Comparison of ENCODE assay signal across 8 cellular contexts in the genomic region with DNA sequence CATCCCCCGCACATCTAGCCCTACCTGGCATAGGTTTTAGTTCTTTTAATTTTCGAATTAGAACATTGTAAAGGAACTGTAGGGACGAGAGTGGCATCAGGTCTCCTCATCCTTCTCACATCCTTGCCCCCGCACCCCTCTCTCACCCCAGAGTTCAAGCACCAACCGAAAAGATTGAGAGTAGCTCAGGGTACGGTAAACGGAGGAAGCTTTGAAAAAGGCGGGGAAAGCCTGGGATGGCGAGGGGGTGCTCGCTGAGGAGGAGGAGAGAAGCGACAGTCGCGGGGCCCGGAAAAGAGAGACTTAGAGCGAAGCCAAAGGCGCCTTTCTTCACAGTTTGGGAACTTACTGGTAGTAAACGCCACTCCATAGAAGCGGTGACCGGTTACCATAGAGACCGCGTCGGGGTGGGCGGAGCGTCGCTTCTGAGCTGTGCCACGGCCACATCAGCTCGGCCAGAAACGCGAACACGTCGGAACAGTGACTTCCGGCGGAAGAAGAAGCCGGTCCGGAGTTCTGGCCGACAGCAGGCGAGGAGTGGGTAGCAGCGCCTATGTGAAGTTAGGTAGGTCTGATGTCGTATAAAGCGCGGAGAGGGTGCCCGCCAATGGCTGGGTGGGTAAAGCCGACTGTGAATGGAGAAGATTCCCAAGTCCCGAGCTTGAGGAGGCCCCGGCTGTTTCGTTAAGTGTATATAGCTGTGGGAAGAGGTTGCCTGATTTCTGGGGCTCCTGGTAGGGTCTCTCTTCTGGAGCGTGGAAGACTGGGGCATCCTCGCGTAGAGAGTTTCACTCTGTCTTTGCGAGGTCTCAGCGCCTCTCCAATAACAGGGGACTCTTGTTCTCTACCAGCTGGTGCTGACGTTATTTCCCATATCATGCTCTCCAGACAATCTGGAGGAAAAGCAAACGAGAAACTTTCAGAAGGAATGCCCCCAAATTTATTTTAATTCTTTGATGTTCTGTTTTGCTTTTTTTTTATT. TPM values are rescaled to one million over a fixed set of nuclear protein-coding genes. Genes with fewer than 3 reads are reported as not detected.
DNase-seq lines count a peak whose midpoint lies in the region; ATAC-seq lines count a peak whose summit lies in the region.

A gene with protein sequence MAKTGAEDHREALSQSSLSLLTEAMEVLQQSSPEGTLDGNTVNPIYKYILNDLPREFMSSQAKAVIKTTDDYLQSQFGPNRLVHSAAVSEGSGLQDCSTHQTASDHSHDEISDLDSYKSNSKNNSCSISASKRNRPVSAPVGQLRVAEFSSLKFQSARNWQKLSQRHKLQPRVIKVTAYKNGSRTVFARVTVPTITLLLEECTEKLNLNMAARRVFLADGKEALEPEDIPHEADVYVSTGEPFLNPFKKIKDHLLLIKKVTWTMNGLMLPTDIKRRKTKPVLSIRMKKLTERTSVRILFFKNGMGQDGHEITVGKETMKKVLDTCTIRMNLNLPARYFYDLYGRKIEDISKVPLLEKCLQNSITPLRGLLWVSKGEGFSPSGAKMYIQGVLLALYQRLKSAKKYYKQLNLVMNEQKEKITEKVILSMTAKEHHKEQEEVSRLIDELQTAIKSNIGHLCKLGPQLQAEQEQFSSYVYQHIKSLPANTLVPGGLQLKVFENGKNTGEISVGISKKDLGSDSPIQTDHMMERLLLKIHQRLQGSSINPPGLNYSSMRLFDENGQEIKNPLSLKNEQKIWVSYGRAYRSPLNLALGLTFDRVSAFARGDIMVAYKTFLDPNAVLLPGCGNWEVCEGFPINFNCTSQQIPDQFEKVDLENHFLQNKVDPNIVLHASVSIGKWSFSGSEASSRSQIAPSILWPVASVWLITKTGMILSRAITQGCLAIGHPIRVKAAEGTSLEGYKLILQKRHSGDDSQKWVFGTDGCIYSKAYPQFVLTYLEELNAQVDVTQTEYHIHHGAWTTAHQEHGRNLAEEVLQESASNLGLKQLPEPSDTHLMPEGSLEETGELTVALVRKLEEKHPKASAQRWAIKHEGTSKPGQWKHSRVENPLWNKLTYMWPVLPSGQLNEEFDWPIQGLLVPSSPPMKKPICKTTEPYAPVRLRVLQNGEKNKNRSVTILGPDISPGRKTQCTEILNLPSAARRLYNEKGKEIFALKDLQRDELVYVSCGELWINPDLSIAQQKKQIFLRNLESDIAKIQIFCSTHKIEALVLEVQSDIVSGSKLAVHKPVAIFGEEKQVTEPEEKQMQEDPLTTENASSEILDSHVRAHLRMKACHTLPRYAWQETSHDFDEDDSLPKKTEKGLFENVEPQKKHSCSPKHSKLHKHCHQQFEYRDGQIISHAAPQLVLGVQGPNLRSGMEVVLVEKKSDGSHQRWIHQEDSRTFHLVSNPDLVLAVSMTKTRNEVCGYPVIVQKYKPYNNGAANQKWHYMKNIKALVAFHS (N-terminal part only) (minus strand): TSS at position 392 of the 982 bp plus-strand sequence. CDS start 41,459 bp downstream, outside the sequence.
A gene with protein sequence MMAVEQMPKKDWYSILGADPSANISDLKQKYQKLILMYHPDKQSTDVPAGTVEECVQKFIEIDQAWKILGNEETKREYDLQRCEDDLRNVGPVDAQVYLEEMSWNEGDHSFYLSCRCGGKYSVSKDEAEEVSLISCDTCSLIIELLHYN (plus strand): TSS at position 513 of the 982 bp plus-strand sequence. CDS start 889 bp downstream, outside the sequence.

- peaks cover 8% of the 10 kb centered on the region for H3K27me3 Mint-ChIP-seq in activated CD4-positive, alpha-beta T cell treated with anti-CD3 and anti-CD28 coated beads, Interleukin-2, amount 10 ng/mL, durations not matched to agents 7 days and 5 days
- H3K27me3 Mint-ChIP-seq in dendritic cell treated with granulocyte-macrophage colony-stimulating factor and Interleukin-4, amounts not matched to agents 40 ng/mL and 50 ng/mL, for 4 days = peaks cover 23% of the 10 kb centered on the region

- POLR2A ChIA-PET in activated CD4-positive, alpha-beta T cell treated with anti-CD3 and anti-CD28 coated beads, Interleukin-2, amount 10 ng/mL, durations not matched to agents 7 days and 5 days (lab: Charles Lee) = no interaction called here

- peaks cover 44% of the 10 kb centered on the region for H3K4me1 Mint-ChIP-seq in activated CD4-positive, alpha-beta T cell treated with anti-CD3 and anti-CD28 coated beads, Interleukin-2, amount 10 ng/mL, durations not matched to agents 7 days and 5 days
- H3K4me1 Mint-ChIP-seq in dendritic cell treated with granulocyte-macrophage colony-stimulating factor and Interleukin-4, amounts not matched to agents 40 ng/mL and 50 ng/mL, for 4 days (ENCODE audit: low read depth) = peaks cover 10% of the 10 kb centered on the region

- peak within 1 kb of the TSS; percentile 94 for H3K4me3 Mint-ChIP-seq in activated CD4-positive, alpha-beta T cell treated with anti-CD3 and anti-CD28 coated beads, Interleukin-2, amount 10 ng/mL, durations not matched to agents 7 days and 5 days
- H3K4me3 Mint-ChIP-seq in dendritic cell treated with granulocyte-macrophage colony-stimulating factor and Interleukin-4, amounts not matched to agents 40 ng/mL and 50 ng/mL, for 4 days = peak within 1 kb of the TSS; percentile 89

- CTCF ChIA-PET in activated CD4-positive, alpha-beta T cell treated with anti-CD3 and anti-CD28 coated beads, Interleukin-2, amount 10 ng/mL, durations not matched to agents 7 days and 5 days (lab: Charles Lee) = interaction anchor here (0.8 to 1.1 kb wide), 3 partner anchors 9 to 290 kb away, joined by 3 to 5 read pairs (median 3); no protein-coding TSS in a partner anchor

- peak; percentile 19 to 88 (median 82) for DNase-seq in C1 segment of cervical spinal cord (lab: John Stamatoyannopoulos, UW)
- peak; percentile 97 for DNase-seq in NCI-H526 treated with DMSO at 0.1 percent for 48 hours (lab: John Stamatoyannopoulos, UW)
- peak; percentile 95 for DNase-seq in activated CD4-positive, alpha-beta T cell treated with anti-CD3 and anti-CD28 coated beads, Interleukin-2, amount 10 ng/mL, durations not matched to agents 7 days and 5 days
- peak; percentile 95 for DNase-seq in left lobe of liver (ENCODE audit: low spot score)
- peak; percentile 94 to 95 for DNase-seq in stimulated activated CD4-positive, alpha-beta T cell treated with anti-CD3 and anti-CD28 coated beads, Interleukin-2, amount 100 ng/mL, for 24 hours

- ATAC-seq in GM19351 (IDR thresholded peaks at IDR 0.05; ENCODE audit: unreplicated experiment) (peak; percentile 97), HG03520 (IDR thresholded peaks at IDR 0.05; ENCODE audit: unreplicated experiment) (peak; percentile 99), left lobe of liver (peak; percentile 100)

- H3K36me3 Mint-ChIP-seq in activated CD4-positive, alpha-beta T cell treated with anti-CD3 and anti-CD28 coated beads, Interleukin-2, amount 10 ng/mL, durations not matched to agents 7 days and 5 days (ENCODE audit: low read depth) = peaks cover 4% of the 10 kb centered on the region
- peaks cover 11% of the 10 kb centered on the region for H3K36me3 Mint-ChIP-seq in dendritic cell treated with granulocyte-macrophage colony-stimulating factor and Interleukin-4, amounts not matched to agents 40 ng/mL and 50 ng/mL, for 4 days (ENCODE audit: low read depth)

- H3K9me3 Mint-ChIP-seq in activated CD4-positive, alpha-beta T cell treated with anti-CD3 and anti-CD28 coated beads, Interleukin-2, amount 10 ng/mL, durations not matched to agents 7 days and 5 days = no peaks in the 10 kb centered on the region
- H3K9me3 Mint-ChIP-seq in dendritic cell treated with granulocyte-macrophage colony-stimulating factor and Interleukin-4, amounts not matched to agents 40 ng/mL and 50 ng/mL, for 4 days = no peaks in the 10 kb centered on the region

- intact Hi-C loops in dendritic cell treated with granulocyte-macrophage colony-stimulating factor and Interleukin-4, amounts not matched to agents 40 ng/mL and 50 ng/mL, for 4 days (cut with micrococcal nuclease) = loop anchor here (1.0 to 10.0 kb wide), 4 partner anchors 140 to 1215 kb away; a partner anchor contains a TSS

- H3K27ac Mint-ChIP-seq in activated CD4-positive, alpha-beta T cell treated with anti-CD3 and anti-CD28 coated beads, Interleukin-2, amount 10 ng/mL, durations not matched to agents 7 days and 5 days = peak within 1 kb of the TSS; percentile 96
- peak within 1 kb of the TSS; percentile 91 for H3K27ac Mint-ChIP-seq in dendritic cell treated with granulocyte-macrophage colony-stimulating factor and Interleukin-4, amounts not matched to agents 40 ng/mL and 50 ng/mL, for 4 days

RNA-seq across cellular contexts. Expression of the first gene that starts in this region (rescaled TPM):
- total RNA-seq in activated CD4-positive, alpha-beta T cell treated with anti-CD3 and anti-CD28 coated beads, Interleukin-2, amount 10 ng/mL, durations not matched to agents 7 days and 5 days = not detected
- 2.6 TPM for total RNA-seq in left lobe of liver

RNA-seq across cellular contexts. Expression of the second gene that starts in this region (rescaled TPM):
- total RNA-seq in activated CD4-positive, alpha-beta T cell treated with anti-CD3 and anti-CD28 coated beads, Interleukin-2, amount 10 ng/mL, durations not matched to agents 7 days and 5 days = 10 to 100 TPM; 16.6 to 16.8 TPM
- 8.9 TPM for total RNA-seq in left lobe of liver

Comparison
In these comparisons a context has a peak if more than half of its experiments do, and no peak if none do; other contexts are left out.
1. Peak in every context shown above with its lines: DNase-seq and ATAC-seq.